8 cellular contexts compared by ENCODE assay signal in the genomic region with DNA sequence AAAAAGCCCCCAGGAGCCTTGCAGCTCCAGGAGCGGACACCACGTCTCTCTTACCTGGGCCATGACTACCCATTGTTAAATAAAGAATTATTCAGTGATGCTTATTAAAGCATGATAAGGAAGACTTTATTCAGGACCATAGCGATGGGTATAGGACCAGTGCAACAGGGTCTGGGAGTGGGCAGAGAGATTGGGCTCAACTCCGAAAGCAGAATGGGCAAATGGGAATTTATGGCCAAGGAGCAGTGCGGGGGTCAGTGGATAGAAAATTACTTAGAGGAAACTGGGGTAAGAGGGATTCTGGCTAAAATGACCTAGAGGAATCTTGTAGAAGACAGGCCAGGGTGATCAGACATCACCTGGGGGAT. TPM values are rescaled to one million over a fixed set of nuclear protein-coding genes. Genes with fewer than 3 reads are reported as not detected.
DNase-seq lines count a peak whose midpoint lies in the region; ATAC-seq and TF ChIP-seq lines count a peak whose summit lies in the region.

No MANE protein-coding gene starts in this region.

- H3K4me3 Mint-ChIP-seq in Caco-2 (ENCODE audit: unreplicated experiment) (peak overlapping the region; percentile 96), neural progenitor cell (peak overlapping the region; percentile 98)

- H3K27me3 ChIP-seq in Caco-2 (replicated peaks; ENCODE audit: control insufficient read depth, insufficient read depth, low read length) (no peaks in the 10 kb centered on the region), neural progenitor cell (no peaks in the 10 kb centered on the region), adrenal gland (no peaks in the 10 kb centered on the region)
- no peaks in the 10 kb centered on the region for H3K27me3 ChIP-seq in effector memory CD4-positive, alpha-beta T cell (replicated peaks; ENCODE audit: control insufficient read depth, insufficient read depth, low read length, poor library complexity, severe bottlenecking)

- H3K27ac Mint-ChIP-seq in Caco-2 (ENCODE audit: unreplicated experiment): peak overlapping the region; percentile 98
- H3K27ac Mint-ChIP-seq in neural progenitor cell: peak overlapping the region; percentile 3

- peaks cover 1% of the 10 kb centered on the region; the same call in 1 of the 2 replicates for H3K36me3 ChIP-seq in Caco-2 (ENCODE audit: control insufficient read depth, insufficient read depth, low read length)
- peaks cover 15% of the 10 kb centered on the region for H3K36me3 ChIP-seq in effector memory CD4-positive, alpha-beta T cell (ENCODE audit: control insufficient read depth, insufficient read depth, low read length)
- peaks cover 14% of the 10 kb centered on the region for H3K36me3 ChIP-seq in neural progenitor cell
- H3K36me3 ChIP-seq in adrenal gland (replicated peaks in 1 of 2): peaks cover 0 to 21% of the 10 kb centered on the region in 2 donors

- H3K36me3 Mint-ChIP-seq in Caco-2 (ENCODE audit: insufficient read depth, unreplicated experiment): peaks cover 23% of the 10 kb centered on the region
- H3K36me3 Mint-ChIP-seq in neural progenitor cell: peaks cover 6% of the 10 kb centered on the region

- peaks cover 4% of the 10 kb centered on the region for H4K20me1 ChIP-seq in neural progenitor cell (ENCODE audit: low read depth)

- no peak overlapping the region for H3K9ac ChIP-seq in neural progenitor cell

- intact Hi-C loops in Caco-2 (cut with micrococcal nuclease; ENCODE audit: unreplicated experiment): no loop called here
- intact Hi-C loops in adrenal gland (cut with DNase I): no loop called here

- no peak for TF ChIP-seq CTCF in Caco-2 (IDR thresholded peaks at IDR 0.05; ENCODE audit: insufficient read depth in 1 of 2, low read depth in 1 of 2, low read length in 1 of 2, severe bottlenecking in 1 of 2, unreplicated experiment in 1 of 2)
- no peak for TF ChIP-seq CTCF in neural progenitor cell (IDR thresholded peaks at IDR 0.05)
- no peak for TF ChIP-seq CTCF in adrenal gland (IDR thresholded peaks at IDR 0.05)

- no TSS peak for BruUV-seq in Caco-2 (replicated peaks; lab: Mats Ljungman, UMichigan)

- ATAC-seq in GM21619 (IDR thresholded peaks at IDR 0.05; ENCODE audit: unreplicated experiment): no peak

- peak overlapping the region; percentile 73 for H3K4me2 ChIP-seq in neural progenitor cell

- peaks cover 10% of the 10 kb centered on the region for H3F3A ChIP-seq in neural progenitor cell (ENCODE audit: low read depth)

- no peaks in the 10 kb centered on the region for H3K9me3 Mint-ChIP-seq in Caco-2 (ENCODE audit: unreplicated experiment)
- H3K9me3 Mint-ChIP-seq in neural progenitor cell: no peaks in the 10 kb centered on the region

- H3K4me1 ChIP-seq in Caco-2 (0 out of 2 replicates have a peak, but pooled peaks cover 6% of the 10 kb centered on the region), neural progenitor cell (peaks cover 13% of the 10 kb centered on the region), adrenal gland (replicated peaks in 1 of 2) (peaks cover 0 to 12% of the 10 kb centered on the region in 2 donors)
- peaks cover 10% of the 10 kb centered on the region for H3K4me1 ChIP-seq in effector memory CD4-positive, alpha-beta T cell (ENCODE audit: control insufficient read depth, insufficient read depth, low read length, poor library complexity, severe bottlenecking)

- no peak for TF ChIP-seq POLR2A in adrenal gland (IDR thresholded peaks at IDR 0.05)

- WGBS in adrenal gland, 4 donors: 47 to 57% (median 53%) methylated on average over 5 of the region's 5 CpGs

- peak overlapping the region; percentile 84 for H3K27ac ChIP-seq in effector memory CD4-positive, alpha-beta T cell (ENCODE audit: insufficient read depth, low read length, poor library complexity, severe bottlenecking)
- H3K27ac ChIP-seq in neural progenitor cell (no peak overlapping the region), adrenal gland (peak overlapping the region in 2 of 5 donors; percentile 78 to 82)

- H3K27me3 Mint-ChIP-seq in Caco-2 (ENCODE audit: insufficient read depth, unreplicated experiment) (no peaks in the 10 kb centered on the region), neural progenitor cell (ENCODE audit: insufficient read depth, low read depth) (peaks cover 2% of the 10 kb centered on the region)

- H3K79me2 ChIP-seq in neural progenitor cell (ENCODE audit: low read depth): peaks cover 37% of the 10 kb centered on the region

- H3K9me3 ChIP-seq in Caco-2: no peaks in the 10 kb centered on the region
- no peaks in the 10 kb centered on the region for H3K9me3 ChIP-seq in effector memory CD4-positive, alpha-beta T cell (ENCODE audit: control insufficient read depth, low read length)
- no peaks in the 10 kb centered on the region for H3K9me3 ChIP-seq in neural progenitor cell (ENCODE audit: low read depth)
- no peaks in the 10 kb centered on the region for H3K9me3 ChIP-seq in adrenal gland (replicated peaks in 1 of 3)

- DNase-seq in Caco-2: no peak
- DNase-seq in Jurkat, Clone E6-1 (ENCODE audit: low read depth, low spot score): no peak
- DNase-seq in effector memory CD4-positive, alpha-beta T cell: no peak
- DNase-seq in neural progenitor cell (ENCODE audit: low spot score): peak; percentile 38
- no peak for DNase-seq in cerebellar cortex (ENCODE audit: low spot score)
- no peak for DNase-seq in adrenal gland
- DNase-seq in NCI-H2107 (lab: John Stamatoyannopoulos, UW): no peak

- peak overlapping the region; percentile 66 for H2AFZ ChIP-seq in neural progenitor cell (replicated peaks)

- peaks cover 6% of the 10 kb centered on the region for H3K4me1 Mint-ChIP-seq in Caco-2 (ENCODE audit: low read depth, unreplicated experiment)
- H3K4me1 Mint-ChIP-seq in neural progenitor cell: peaks cover 16% of the 10 kb centered on the region

- POLR2A ChIA-PET in Caco-2 (lab: Charles Lee): no interaction called here

- CTCF ChIA-PET in Caco-2 (lab: Charles Lee): no interaction called here

- H3K4me3 ChIP-seq in Caco-2 (ENCODE audit: low read depth, low read length) (peak overlapping the region; percentile 78), neural progenitor cell (peak overlapping the region; percentile 90), adrenal gland (peak overlapping the region in 1 of 4 donors; percentile 83)
- peak overlapping the region; percentile 96 for H3K4me3 ChIP-seq in Jurkat, Clone E6-1 (ENCODE audit: low read length)
- H3K4me3 ChIP-seq in effector memory CD4-positive, alpha-beta T cell (ENCODE audit: insufficient read depth, low read depth, low read length, poor library complexity, severe bottlenecking): peak overlapping the region; percentile 90

RNA-seq across cellular contexts. Expression of a gene that starts 0.6 kb away (rescaled TPM):
- total RNA-seq in Caco-2 (2022): 232 and 247 TPM in 2 replicates
- 569 TPM for polyA plus RNA-seq in Jurkat, Clone E6-1 (2012; ENCODE audit: insufficient read depth, insufficient read length)
- 271 and 309 TPM in 2 replicates for total RNA-seq in neural progenitor cell (ENCODE audit: low replicate concordance)
- total RNA-seq in adrenal gland: 100 to 1,000 TPM in 7 of 8 donors, 10 to 100 TPM in 1; 78.6 to 299 (median 180) TPM
- polyA plus RNA-seq in adrenal gland: 100 to 1,000 TPM; 156 to 256 (median 235) TPM
